ENCODE assay signal across 17 cellular contexts in the genomic region with DNA sequence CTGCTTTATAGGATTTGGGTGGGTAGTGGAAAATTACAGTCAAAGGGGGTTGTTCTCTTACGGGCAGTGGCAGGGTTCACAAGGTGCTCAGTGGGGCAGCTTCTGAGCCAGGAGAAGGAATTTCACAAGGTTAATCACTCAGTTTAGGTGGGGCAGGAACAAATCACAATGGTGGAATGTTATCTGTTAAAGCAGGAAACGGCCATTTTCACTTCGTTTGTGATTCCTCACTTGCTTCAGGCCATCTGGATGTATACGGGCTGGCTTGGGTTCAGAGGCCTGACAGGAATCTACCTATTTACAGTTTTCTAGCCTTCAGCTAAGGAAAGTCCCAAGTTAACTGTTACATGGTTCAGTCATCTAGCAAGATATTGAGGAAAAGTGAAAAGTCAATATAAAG.
DNase-seq lines count a peak whose midpoint lies in the region; ATAC-seq and TF ChIP-seq lines count a peak whose summit lies in the region.
"Had no signal": no experiment of that assay in that cellular context is flagged by ENCODE, and none has a peak within 500 bp of the region (broad histone marks: within the 10 kb centered on the region; RNA-seq: fewer than 3 reads in every experiment).

No MANE protein-coding gene starts in this region.

- H2BK120ac ChIP-seq in mesendoderm (ENCODE audit: low read depth, low read length): no peak overlapping the region

- TF ChIP-seq CTCF in GM23338 (conservative IDR thresholded peaks at IDR 0.05; ENCODE audit: low read depth in 2 of 2) (no peak), PC-3 (conservative IDR thresholded peaks at IDR 0.05; ENCODE audit: low read depth, low read length) (no peak), endodermal cell (conservative IDR thresholded peaks at IDR 0.05) (no peak)

- peaks cover 7% of the 10 kb centered on the region; the same call in 1 of the 2 replicates for H3K36me3 ChIP-seq in GM23338 (ENCODE audit: insufficient read depth)
- no peaks in the 10 kb centered on the region for H3K36me3 ChIP-seq in PC-3 (ENCODE audit: low read depth, low read length)
- no peaks in the 10 kb centered on the region for H3K36me3 ChIP-seq in endodermal cell (ENCODE audit: control insufficient read depth, insufficient read depth, low read length)
- H3K36me3 ChIP-seq in mesendoderm (ENCODE audit: control insufficient read depth, insufficient read depth, low read length): no peaks in the 10 kb centered on the region

- peaks cover 22% of the 10 kb centered on the region for H3K27me3 Mint-ChIP-seq in GM23338 (ENCODE audit: insufficient read depth, low read depth, poor library complexity)
- H3K27me3 Mint-ChIP-seq in endodermal cell (ENCODE audit: insufficient read depth): no peaks in the 10 kb centered on the region

- H3K79me2 ChIP-seq in GM23338 (replicated peaks; ENCODE audit: insufficient read depth): no peaks in the 10 kb centered on the region
- no peaks in the 10 kb centered on the region for H3K79me2 ChIP-seq in PC-3 (ENCODE audit: low read length)
- no peaks in the 10 kb centered on the region for H3K79me2 ChIP-seq in mesendoderm (ENCODE audit: control insufficient read depth, insufficient read depth, low read length)

- BruUV-seq in PC-3 (replicated peaks; lab: Mats Ljungman, UMichigan): no TSS peak

- POLR2A ChIA-PET in PC-3 (lab: Charles Lee; ENCODE audit: unreplicated experiment): no interaction called here

- no peak overlapping the region for H2AK5ac ChIP-seq in mesendoderm (ENCODE audit: low read length)

- H3K9ac ChIP-seq in PC-3 (ENCODE audit: low read length): no peak overlapping the region
- no peak overlapping the region for H3K9ac ChIP-seq in endodermal cell (ENCODE audit: extremely low read depth, low read length, poor library complexity, severe bottlenecking)
- H3K9ac ChIP-seq in mesendoderm (ENCODE audit: low read length): no peak overlapping the region

- peak overlapping the region; percentile 68; the same call in 1 of the 2 replicates for H3K27ac Mint-ChIP-seq in GM23338
- H3K27ac Mint-ChIP-seq in endodermal cell: peak overlapping the region; percentile 29
- H3K27ac Mint-ChIP-seq: CD14-positive monocyte; CD8-positive, alpha-beta T cell had no signal

- no peak overlapping the region for H4K5ac ChIP-seq in mesendoderm (ENCODE audit: low read length)

- H3K4me2 ChIP-seq in GM23338: 0 out of 2 replicates have a peak overlapping the region, but pooled peaks have one; percentile 13
- H3K4me2 ChIP-seq in PC-3 (ENCODE audit: low read length): no peak overlapping the region
- no peak overlapping the region for H3K4me2 ChIP-seq in mesendoderm (ENCODE audit: low read length)
- H3K4me2 ChIP-seq: A549 had no signal

- no peak overlapping the region for H2BK15ac ChIP-seq in mesendoderm (replicated peaks; ENCODE audit: low read depth)

- WGBS in endodermal cell (ENCODE audit: insufficient coverage in 1 of 2, insufficient read length in 1 of 2), 2 experiments: 72 to 75% methylated on average over 4 of the region's 4 CpGs
- no CpG with 5 or more reads among the region's 4 CpGs for WGBS in mesendoderm (ENCODE audit: extremely low coverage, insufficient coverage, low lambda C conversion rate)

- CTCF ChIA-PET in PC-3 (lab: Charles Lee): no interaction called here

- no peak overlapping the region for H4K8ac ChIP-seq in mesendoderm (ENCODE audit: low read depth, low read length)

- H2AFZ ChIP-seq in GM23338: no peak overlapping the region
- H2AFZ ChIP-seq in PC-3 (ENCODE audit: low read length): no peak overlapping the region

- peaks cover 49% of the 10 kb centered on the region for H3K4me1 Mint-ChIP-seq in GM23338
- no peaks in the 10 kb centered on the region for H3K4me1 Mint-ChIP-seq in endodermal cell
- H3K4me1 Mint-ChIP-seq: CD14-positive monocyte had no signal

- no peak for ATAC-seq in GM23338
- ATAC-seq in PC-3: no peak; the same call in 1 of the 2 replicates
- ATAC-seq in HG03025 (IDR thresholded peaks at IDR 0.05; ENCODE audit: low FRiP score, unreplicated experiment): no peak
- ATAC-seq: A549; CD8-positive, alpha-beta T cell; HCT116; HepG2 had no signal

- H3K23ac ChIP-seq in mesendoderm (ENCODE audit: low read length): no peak overlapping the region

- peaks cover 35% of the 10 kb centered on the region for H3K4me1 ChIP-seq in GM23338 (ENCODE audit: insufficient read depth)
- no peaks in the 10 kb centered on the region for H3K4me1 ChIP-seq in PC-3 (ENCODE audit: insufficient read depth, low read length)
- no peaks in the 10 kb centered on the region for H3K4me1 ChIP-seq in endodermal cell (ENCODE audit: control insufficient read depth, insufficient read depth, low read length)
- no peaks in the 10 kb centered on the region for H3K4me1 ChIP-seq in mesendoderm (ENCODE audit: control insufficient read depth, low read depth, low read length)
- H3K4me1 ChIP-seq: A549 had no signal

- DNase-seq in GM23338 (ENCODE audit: low spot score) (no peak), PC-3 (peak; percentile 2), endodermal cell (peak; percentile 67), mesendoderm (peak; percentile 84), NCI-H1092 treated with DMSO at 0.1 percent for 48 hours (lab: John Stamatoyannopoulos, UW) (no peak), GOT3 (lab: John Stamatoyannopoulos, UW) (no peak)
- DNase-seq: CD8-positive, alpha-beta T cell; COR-L47; DMS153; DMS79 treated with DMSO at 0.1 percent for 48 hours; EL; GDM1 had no signal

- no peak overlapping the region; the same call in 2 of the 3 replicates for H3K4me3 Mint-ChIP-seq in GM23338
- H3K4me3 Mint-ChIP-seq in endodermal cell: no peak overlapping the region
- H3K4me3 Mint-ChIP-seq: CD14-positive monocyte; CD8-positive, alpha-beta T cell had no signal

- no peaks in the 10 kb centered on the region for H3K79me1 ChIP-seq in mesendoderm (ENCODE audit: low read length)

- H3K4me3 ChIP-seq in GM23338 (no peak overlapping the region), PC-3 (ENCODE audit: low read length) (no peak overlapping the region), endodermal cell (ENCODE audit: low read length) (peak overlapping the region; percentile 40), mesendoderm (ENCODE audit: low read length) (no peak overlapping the region)
- H3K4me3 ChIP-seq: A549 had no signal

- H3K36me3 Mint-ChIP-seq in GM23338 (ENCODE audit: low read depth): peaks cover 63% of the 10 kb centered on the region
- H3K36me3 Mint-ChIP-seq in endodermal cell (ENCODE audit: low read depth): peaks cover 38% of the 10 kb centered on the region
- H3K36me3 Mint-ChIP-seq: CD14-positive monocyte; CD8-positive, alpha-beta T cell had no signal

- H3K9me2 ChIP-seq in GM23338 (ENCODE audit: insufficient read depth) (peaks cover 2% of the 10 kb centered on the region; the same call in 1 of the 2 replicates), PC-3 (replicated peaks; ENCODE audit: low read length) (no peaks in the 10 kb centered on the region)

- H4K20me1 ChIP-seq in GM23338 (replicated peaks; ENCODE audit: insufficient read depth) (no peaks in the 10 kb centered on the region), PC-3 (ENCODE audit: low read length) (no peaks in the 10 kb centered on the region)

- intact Hi-C loops in PC-3 (cut with micrococcal nuclease): no loop called here

- H2BK5ac ChIP-seq in mesendoderm (ENCODE audit: low read length): no peak overlapping the region

- no peaks in the 10 kb centered on the region for H3F3A ChIP-seq in GM23338 (replicated peaks; ENCODE audit: low read depth)
- no peaks in the 10 kb centered on the region for H3F3A ChIP-seq in PC-3 (ENCODE audit: low read length, unreplicated experiment)

- H3K9me3 Mint-ChIP-seq in GM23338 (peaks cover 36% of the 10 kb centered on the region), endodermal cell (peaks cover 59% of the 10 kb centered on the region)

- H3K27ac ChIP-seq in GM23338 (ENCODE audit: low read depth) (no peak overlapping the region), PC-3 (ENCODE audit: low read length) (no peak overlapping the region), endodermal cell (ENCODE audit: low read depth, low read length) (no peak overlapping the region), mesendoderm (ENCODE audit: low read depth, low read length) (no peak overlapping the region)
- H3K27ac ChIP-seq: A549 had no signal

- no peak overlapping the region for H3K18ac ChIP-seq in mesendoderm (ENCODE audit: low read length)

- H3K27me3 ChIP-seq in GM23338 (ENCODE audit: insufficient read depth) (no peaks in the 10 kb centered on the region), PC-3 (ENCODE audit: low read length) (no peaks in the 10 kb centered on the region), endodermal cell (ENCODE audit: control insufficient read depth, insufficient read depth, low read length, poor library complexity, severe bottlenecking) (no peaks in the 10 kb centered on the region), mesendoderm (ENCODE audit: insufficient read depth, low read length, poor library complexity) (no peaks in the 10 kb centered on the region)

- no peak overlapping the region for H3K4ac ChIP-seq in mesendoderm (ENCODE audit: low read depth, low read length)

- no peak overlapping the region for H3K56ac ChIP-seq in mesendoderm (ENCODE audit: low read length)

- no peaks in the 10 kb centered on the region for H3K9me3 ChIP-seq in PC-3 (ENCODE audit: low read length)
- peaks cover 71% of the 10 kb centered on the region for H3K9me3 ChIP-seq in endodermal cell (ENCODE audit: control insufficient read depth, low read length)
- H3K9me3 ChIP-seq: A549 had no signal

TF ChIP-seq in GM23338, 12 proteins besides CTCF, POLR2A, EP300 and RAD21 (continues in another document):
- TF ChIP-seq, protein P1, sequence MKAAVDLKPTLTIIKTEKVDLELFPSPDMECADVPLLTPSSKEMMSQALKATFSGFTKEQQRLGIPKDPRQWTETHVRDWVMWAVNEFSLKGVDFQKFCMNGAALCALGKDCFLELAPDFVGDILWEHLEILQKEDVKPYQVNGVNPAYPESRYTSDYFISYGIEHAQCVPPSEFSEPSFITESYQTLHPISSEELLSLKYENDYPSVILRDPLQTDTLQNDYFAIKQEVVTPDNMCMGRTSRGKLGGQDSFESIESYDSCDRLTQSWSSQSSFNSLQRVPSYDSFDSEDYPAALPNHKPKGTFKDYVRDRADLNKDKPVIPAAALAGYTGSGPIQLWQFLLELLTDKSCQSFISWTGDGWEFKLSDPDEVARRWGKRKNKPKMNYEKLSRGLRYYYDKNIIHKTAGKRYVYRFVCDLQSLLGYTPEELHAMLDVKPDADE (IDR thresholded peaks at IDR 0.05): no peak

Comparison
In these comparisons a context has a peak if more than half of its experiments do, and no peak if none do; other contexts are left out.
1. DNase-seq: peak in PC-3 (single experiment), endodermal cell (single experiment) and mesendoderm (single experiment); none in GM23338 (single experiment), NCI-H1092 treated with DMSO at 0.1 percent for 48 hours (single experiment) and GOT3 (single experiment).